In genomic region chr3:42377681-42378080, GRCh38 we compare ENCODE assay signal across 28 cellular contexts. TPM values are rescaled to one million over a fixed set of nuclear protein-coding genes. Genes with fewer than 3 reads are reported as not detected.
A peak's percentile ranks its signal among the peaks of the same experiment; 100 is the strongest.
DNase-seq lines count a peak whose midpoint lies in the region; ATAC-seq, FAIRE-seq and TF ChIP-seq lines count a peak whose summit lies in the region.
"Had no signal": no experiment of that assay in that cellular context is flagged by ENCODE, and none has a peak within 500 bp of the region (broad histone marks: within the 10 kb centered on the region; RNA-seq: fewer than 3 reads in every experiment).

No MANE protein-coding gene starts in this region.

- H2AFZ ChIP-seq in HepG2 (ENCODE audit: low read length): no peak overlapping the region
- H2AFZ ChIP-seq: PC-9 had no signal

- TF ChIP-seq RAD21 in HepG2 (CRISPR knock-in tag; IDR thresholded peaks at IDR 0.05): no peak

- no peak overlapping the region for H3K4me3 ChIP-seq in HepG2 (replicated peaks in 1 of 3; ENCODE audit: insufficient read depth in 1 of 3, low read depth in 2 of 3, low read length in 3 of 3)
- no peak overlapping the region for H3K4me3 ChIP-seq in right lobe of liver
- no peak overlapping the region for H3K4me3 ChIP-seq in lower lobe of right lung
- H3K4me3 ChIP-seq: GM12878, MG63, PC-9 had no signal

- 46% methylated on average over 2 of the region's 2 CpGs for WGBS in HepG2 (ENCODE audit: low lambda C conversion rate)
- 57% methylated on average over 1 of the region's 2 CpGs for WGBS in right lobe of liver (ENCODE audit: insufficient coverage, low coverage, low lambda C conversion rate, missing lambda C conversion rate)

- in situ Hi-C loops in HepG2 (cut with HindIII; ENCODE audit: extremely low pct_ligation_motif_present, low pct_unique_long_range_greater_than_20kb): no loop called here

- no peak for FAIRE-seq in HepG2 (lab: Jason Lieb, UNC)
- FAIRE-seq: G401.6, GM12878, H1 had no signal

- H3K27me3 ChIP-seq in HepG2 (ENCODE audit: control insufficient read depth in 1 of 2, insufficient read depth in 2 of 2, low read length in 2 of 2) (peaks cover 0 to 4% of the 10 kb centered on the region in 2 experiments; a peak in 1 of 5 replicates), right lobe of liver (no peaks in the 10 kb centered on the region), lower lobe of right lung (ENCODE audit: low read depth) (peaks cover 4% of the 10 kb centered on the region)
- H3K27me3 ChIP-seq: BE2C, MG63 had no signal

- H3K27ac ChIP-seq in HepG2 (ENCODE audit: extremely low read length, insufficient read depth, low read length) (no peak overlapping the region), right lobe of liver (no peak overlapping the region), lower lobe of right lung (no peak overlapping the region)
- H3K27ac ChIP-seq: 22Rv1, HL-60, PC-9 had no signal

- intact Hi-C loops in HepG2 (cut with micrococcal nuclease; ENCODE audit: unreplicated experiment) (no loop called here), right lobe of liver (cut with DNase I) (no loop called here), lower lobe of right lung (cut with DNase I) (no loop called here)

- no peak overlapping the region for H3K9ac ChIP-seq in HepG2 (ENCODE audit: insufficient read depth, low read depth, low read length)

- TF ChIP-seq EP300 in HepG2 (IDR thresholded peaks at IDR 0.05; ENCODE audit: low read depth in 2 of 2, low read length in 2 of 2): no peak
- no peak for TF ChIP-seq EP300 in HepG2 (CRISPR knock-in tag; IDR thresholded peaks at IDR 0.05; ENCODE audit: borderline replicate concordance)

- no peaks in the 10 kb centered on the region for H3K79me2 ChIP-seq in HepG2 (ENCODE audit: insufficient read depth, low read length)

- POLR2A ChIA-PET in HepG2 (lab: Yijun Ruan, JAX): no interaction called here

- BruUV-seq in HepG2 (replicated peaks; lab: Mats Ljungman, UMichigan): no TSS peak

- no peaks in the 10 kb centered on the region for H3K36me3 ChIP-seq in HepG2 (replicated peaks in 1 of 2; ENCODE audit: control insufficient read depth in 1 of 2, insufficient read depth in 2 of 2, low read length in 2 of 2)
- H3K36me3 ChIP-seq in right lobe of liver: no peaks in the 10 kb centered on the region
- H3K36me3 ChIP-seq in lower lobe of right lung: no peaks in the 10 kb centered on the region
- H3K36me3 ChIP-seq: BE2C, MG63 had no signal

- ATAC-seq in HepG2: no peak
- no peak for ATAC-seq in right lobe of liver
- no peak for ATAC-seq in GM18505 (IDR thresholded peaks at IDR 0.05; ENCODE audit: unreplicated experiment)
- no peak for ATAC-seq in lower lobe of right lung
- ATAC-seq: GM12878, HCT116 had no signal

- no peak overlapping the region for H3K4me2 ChIP-seq in HepG2 (ENCODE audit: low read depth, low read length)
- H3K4me2 ChIP-seq: PC-9 had no signal

- H4K20me1 ChIP-seq in HepG2 (ENCODE audit: insufficient read depth, low read length): no peaks in the 10 kb centered on the region

- CTCF ChIA-PET in HepG2 (lab: Yijun Ruan, JAX; ENCODE audit: low intra/inter-chr PET ratio, low total read pairs): no interaction called here

- H3K4me1 ChIP-seq in HepG2 (ENCODE audit: insufficient read depth, low read length) (no peaks in the 10 kb centered on the region), right lobe of liver (no peaks in the 10 kb centered on the region), lower lobe of right lung (no peaks in the 10 kb centered on the region)
- H3K4me1 ChIP-seq: BE2C had no signal

- H3K9me3 ChIP-seq in HepG2 (ENCODE audit: low read length) (no peaks in the 10 kb centered on the region), right lobe of liver (no peaks in the 10 kb centered on the region), lower lobe of right lung (no peaks in the 10 kb centered on the region)
- H3K9me3 ChIP-seq: BE2C, MG63 had no signal

- TF ChIP-seq CTCF in HepG2 (CRISPR knock-in tag; IDR thresholded peaks at IDR 0.05) (no peak), right lobe of liver (IDR thresholded peaks at IDR 0.05) (no peak), lower lobe of right lung (IDR thresholded peaks at IDR 0.05) (no peak)

- DNase-seq in HepG2 (ENCODE audit: low spot score) (no peak), right lobe of liver (no peak), RPMI8226 (peak; percentile 26), iris pigment epithelial cell (ENCODE audit: low read depth) (peak; percentile 13), lower lobe of right lung (no peak)
- DNase-seq in stimulated activated CD4-positive, alpha-beta T cell treated with anti-CD3 and anti-CD28 coated beads, Interleukin-4, amount 100 ng/mL, for 24 hours: no peak
- DNase-seq in activated T-cell treated with anti-CD3 and anti-CD28 coated beads, Interleukin-2, amount 50 U/mL, for 48 hours: no peak
- DNase-seq: BE2C; CD4-positive, CD25-positive, alpha-beta regulatory T cell; DMS153; DND-41; KBM-7; MG63; NCI-H2029 treated with DMSO at 0.1 percent for 48 hours; NCI-H2227 treated with DMSO at 0.1 percent for 48 hours; NCI-H526 treated with DMSO at 0.1 percent for 48 hours; PC-9; SHP77 treated with DMSO at 0.1 percent for 48 hours had no signal

- TF ChIP-seq POLR2A in HepG2 (IDR thresholded peaks at IDR 0.05; ENCODE audit: insufficient read depth in 1 of 2, low read depth in 2 of 2, low read length in 2 of 2) (no peak), right lobe of liver (IDR thresholded peaks at IDR 0.05) (no peak), GM18505 (IDR thresholded peaks at IDR 0.05; ENCODE audit: borderline replicate concordance, extremely low read depth, insufficient read depth, insufficient read length) (no peak)

TF ChIP-seq in HepG2, 621 proteins besides CTCF, POLR2A, EP300 and RAD21 (continues in another document):
- TF ChIP-seq RXRA (CRISPR knock-in tag; IDR thresholded peaks at IDR 0.05) (no peak), ZNF354B (CRISPR knock-in tag; IDR thresholded peaks at IDR 0.05) (no peak), DMAP1 (CRISPR knock-in tag; IDR thresholded peaks at IDR 0.05) (no peak), BRF2 (CRISPR knock-in tag; IDR thresholded peaks at IDR 0.05) (no peak), CHCHD3 (CRISPR knock-in tag; IDR thresholded peaks at IDR 0.05) (no peak)
- TF ChIP-seq, protein P1, sequence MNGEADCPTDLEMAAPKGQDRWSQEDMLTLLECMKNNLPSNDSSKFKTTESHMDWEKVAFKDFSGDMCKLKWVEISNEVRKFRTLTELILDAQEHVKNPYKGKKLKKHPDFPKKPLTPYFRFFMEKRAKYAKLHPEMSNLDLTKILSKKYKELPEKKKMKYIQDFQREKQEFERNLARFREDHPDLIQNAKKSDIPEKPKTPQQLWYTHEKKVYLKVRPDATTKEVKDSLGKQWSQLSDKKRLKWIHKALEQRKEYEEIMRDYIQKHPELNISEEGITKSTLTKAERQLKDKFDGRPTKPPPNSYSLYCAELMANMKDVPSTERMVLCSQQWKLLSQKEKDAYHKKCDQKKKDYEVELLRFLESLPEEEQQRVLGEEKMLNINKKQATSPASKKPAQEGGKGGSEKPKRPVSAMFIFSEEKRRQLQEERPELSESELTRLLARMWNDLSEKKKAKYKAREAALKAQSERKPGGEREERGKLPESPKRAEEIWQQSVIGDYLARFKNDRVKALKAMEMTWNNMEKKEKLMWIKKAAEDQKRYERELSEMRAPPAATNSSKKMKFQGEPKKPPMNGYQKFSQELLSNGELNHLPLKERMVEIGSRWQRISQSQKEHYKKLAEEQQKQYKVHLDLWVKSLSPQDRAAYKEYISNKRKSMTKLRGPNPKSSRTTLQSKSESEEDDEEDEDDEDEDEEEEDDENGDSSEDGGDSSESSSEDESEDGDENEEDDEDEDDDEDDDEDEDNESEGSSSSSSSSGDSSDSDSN (CRISPR knock-in tag; IDR thresholded peaks at IDR 0.05): no peak

RNA-seq across cellular contexts. Expression of gene LYZL4, which starts 32.7 kb away (rescaled TPM):
- total RNA-seq in HepG2 (2016; rRNA removed; fragmentation: Illumina TruSeq; extraction: Trizol): not detected in 2 replicates
- not detected in 2 replicates for total RNA-seq in HepG2 (2016; cell fraction: cytosol; rRNA removed; fragmentation: Illumina TruSeq; extraction: Trizol; ENCODE audit: low read depth)
- total RNA-seq in HepG2 (2016; cell fraction: insoluble cytoplasmic fraction; rRNA removed; fragmentation: Illumina TruSeq; extraction: Trizol): not detected in 2 replicates
- total RNA-seq in HepG2 (2016; cell fraction: membrane; rRNA removed; fragmentation: Illumina TruSeq; extraction: Trizol): not detected in 2 replicates
- not detected in 2 replicates for total RNA-seq in HepG2 (2016; cell fraction: nucleus; rRNA removed; fragmentation: Illumina TruSeq; extraction: Trizol)
- polyA plus RNA-seq in HepG2 (2011; rRNA removed): not detected in 2 replicates
- 0.24 TPM in 1 of 2 replicates, not detected in the other for polyA plus RNA-seq in HepG2 (2011; cell fraction: cytosol; rRNA removed)
- not detected in 2 replicates for polyA plus RNA-seq in HepG2 (2011; cell fraction: nucleus; rRNA removed)
- not detected in 2 replicates for polyA plus RNA-seq in HepG2 (2012)
- polyA plus RNA-seq in HepG2 (2016; cell fraction: cytosol; fragmentation: Illumina TruSeq; extraction: Trizol; ENCODE audit: low read depth): 0.12 TPM in 1 of 2 replicates, not detected in the other
- polyA plus RNA-seq in HepG2 (2016; cell fraction: insoluble cytoplasmic fraction; fragmentation: Illumina TruSeq; extraction: Trizol; ENCODE audit: low read depth): not detected in 2 replicates
- 0.21 TPM in 1 of 2 replicates, not detected in the other for polyA plus RNA-seq in HepG2 (2016; cell fraction: membrane; fragmentation: Illumina TruSeq; extraction: Trizol; ENCODE audit: low read depth)
- not detected in 2 replicates for polyA plus RNA-seq in HepG2 (2016; cell fraction: nucleus; fragmentation: Illumina TruSeq; extraction: Trizol; ENCODE audit: insufficient read depth, low read depth)
- polyA minus RNA-seq in HepG2 (2011; rRNA and poly(A)+ RNA removed; ENCODE audit: low replicate concordance): not detected in 2 replicates
- polyA minus RNA-seq in HepG2 (2011; cell fraction: cytosol; rRNA and poly(A)+ RNA removed): not detected in 2 replicates
- polyA minus RNA-seq in HepG2 (2011; cell fraction: nucleus; rRNA and poly(A)+ RNA removed): not detected in 2 replicates
- not detected for total RNA-seq in right lobe of liver
- not detected for total RNA-seq in lower lobe of right lung
- total RNA-seq: CD4-positive, CD25-positive, alpha-beta regulatory T cell; H1; HT-29; LHCN-M2; NCI-H460; PC-9 had no signal
- polyA plus RNA-seq: CD4-positive, CD25-positive, alpha-beta regulatory T cell; H1 had no signal

Comparison
In these comparisons a context has a peak if more than half of its experiments do, and no peak if none do; other contexts are left out.
1. DNase-seq: peak in RPMI8226 (single experiment) and iris pigment epithelial cell (single experiment); none in HepG2 (single experiment), right lobe of liver (0 of 3), stimulated activated CD4-positive, alpha-beta T cell treated with anti-CD3 and anti-CD28 coated beads, Interleukin-4, amount 100 ng/mL, for 24 hours (single experiment), activated T-cell treated with anti-CD3 and anti-CD28 coated beads, Interleukin-2, amount 50 U/mL, for 48 hours (0 of 2) and lower lobe of right lung (single experiment).